1 cellular context compared by ENCODE assay signal in the genomic region with DNA sequence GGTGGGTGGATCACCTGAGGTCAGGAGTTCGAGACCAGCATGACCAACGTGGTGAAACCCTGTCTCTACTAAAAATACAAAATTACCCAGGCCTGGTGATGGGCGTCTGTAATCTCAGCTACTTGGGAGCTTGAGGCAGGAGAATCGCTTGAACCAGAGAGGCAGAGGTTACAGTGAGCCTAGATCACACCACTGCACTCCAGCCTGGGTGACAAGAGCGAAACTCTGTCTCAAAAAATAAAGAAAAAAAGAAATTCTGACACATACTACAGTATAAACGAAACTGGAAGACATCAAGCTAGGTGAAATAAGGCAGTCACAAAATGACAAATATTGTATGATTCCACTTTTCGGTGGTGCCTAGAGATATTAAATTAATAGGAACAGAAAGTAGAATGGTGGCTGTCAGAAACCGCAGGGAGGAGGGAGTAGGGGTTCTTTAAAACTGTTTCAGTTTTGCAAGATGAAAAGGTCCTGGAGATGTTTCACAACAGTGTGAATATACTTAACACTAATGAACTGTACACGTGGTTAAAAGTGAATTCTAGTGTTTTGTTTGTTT.
TF ChIP-seq lines count a peak whose summit lies in the region.

No MANE protein-coding gene starts in this region.

TF ChIP-seq in GM23338, 12 proteins besides CTCF, POLR2A, EP300 and RAD21 (continued from another document):
- TF ChIP-seq, protein P1, sequence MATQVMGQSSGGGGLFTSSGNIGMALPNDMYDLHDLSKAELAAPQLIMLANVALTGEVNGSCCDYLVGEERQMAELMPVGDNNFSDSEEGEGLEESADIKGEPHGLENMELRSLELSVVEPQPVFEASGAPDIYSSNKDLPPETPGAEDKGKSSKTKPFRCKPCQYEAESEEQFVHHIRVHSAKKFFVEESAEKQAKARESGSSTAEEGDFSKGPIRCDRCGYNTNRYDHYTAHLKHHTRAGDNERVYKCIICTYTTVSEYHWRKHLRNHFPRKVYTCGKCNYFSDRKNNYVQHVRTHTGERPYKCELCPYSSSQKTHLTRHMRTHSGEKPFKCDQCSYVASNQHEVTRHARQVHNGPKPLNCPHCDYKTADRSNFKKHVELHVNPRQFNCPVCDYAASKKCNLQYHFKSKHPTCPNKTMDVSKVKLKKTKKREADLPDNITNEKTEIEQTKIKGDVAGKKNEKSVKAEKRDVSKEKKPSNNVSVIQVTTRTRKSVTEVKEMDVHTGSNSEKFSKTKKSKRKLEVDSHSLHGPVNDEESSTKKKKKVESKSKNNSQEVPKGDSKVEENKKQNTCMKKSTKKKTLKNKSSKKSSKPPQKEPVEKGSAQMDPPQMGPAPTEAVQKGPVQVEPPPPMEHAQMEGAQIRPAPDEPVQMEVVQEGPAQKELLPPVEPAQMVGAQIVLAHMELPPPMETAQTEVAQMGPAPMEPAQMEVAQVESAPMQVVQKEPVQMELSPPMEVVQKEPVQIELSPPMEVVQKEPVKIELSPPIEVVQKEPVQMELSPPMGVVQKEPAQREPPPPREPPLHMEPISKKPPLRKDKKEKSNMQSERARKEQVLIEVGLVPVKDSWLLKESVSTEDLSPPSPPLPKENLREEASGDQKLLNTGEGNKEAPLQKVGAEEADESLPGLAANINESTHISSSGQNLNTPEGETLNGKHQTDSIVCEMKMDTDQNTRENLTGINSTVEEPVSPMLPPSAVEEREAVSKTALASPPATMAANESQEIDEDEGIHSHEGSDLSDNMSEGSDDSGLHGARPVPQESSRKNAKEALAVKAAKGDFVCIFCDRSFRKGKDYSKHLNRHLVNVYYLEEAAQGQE (IDR thresholded peaks at IDR 0.05; ENCODE audit: unreplicated experiment), result no peak
- TF ChIP-seq STAT1 (IDR thresholded peaks at IDR 0.05; ENCODE audit: unreplicated experiment) (no peak), ZNF114 (CRISPR knock-in tag; IDR thresholded peaks at IDR 0.05) (no peak), EZH2 (IDR thresholded peaks at IDR 0.05; ENCODE audit: low read depth, unreplicated experiment) (no peak), ZNF331 (CRISPR knock-in tag; IDR thresholded peaks at IDR 0.05; ENCODE audit: low read depth) (no peak), JUNB (IDR thresholded peaks at IDR 0.05; ENCODE audit: unreplicated experiment) (no peak)
- TF ChIP-seq, protein P2, sequence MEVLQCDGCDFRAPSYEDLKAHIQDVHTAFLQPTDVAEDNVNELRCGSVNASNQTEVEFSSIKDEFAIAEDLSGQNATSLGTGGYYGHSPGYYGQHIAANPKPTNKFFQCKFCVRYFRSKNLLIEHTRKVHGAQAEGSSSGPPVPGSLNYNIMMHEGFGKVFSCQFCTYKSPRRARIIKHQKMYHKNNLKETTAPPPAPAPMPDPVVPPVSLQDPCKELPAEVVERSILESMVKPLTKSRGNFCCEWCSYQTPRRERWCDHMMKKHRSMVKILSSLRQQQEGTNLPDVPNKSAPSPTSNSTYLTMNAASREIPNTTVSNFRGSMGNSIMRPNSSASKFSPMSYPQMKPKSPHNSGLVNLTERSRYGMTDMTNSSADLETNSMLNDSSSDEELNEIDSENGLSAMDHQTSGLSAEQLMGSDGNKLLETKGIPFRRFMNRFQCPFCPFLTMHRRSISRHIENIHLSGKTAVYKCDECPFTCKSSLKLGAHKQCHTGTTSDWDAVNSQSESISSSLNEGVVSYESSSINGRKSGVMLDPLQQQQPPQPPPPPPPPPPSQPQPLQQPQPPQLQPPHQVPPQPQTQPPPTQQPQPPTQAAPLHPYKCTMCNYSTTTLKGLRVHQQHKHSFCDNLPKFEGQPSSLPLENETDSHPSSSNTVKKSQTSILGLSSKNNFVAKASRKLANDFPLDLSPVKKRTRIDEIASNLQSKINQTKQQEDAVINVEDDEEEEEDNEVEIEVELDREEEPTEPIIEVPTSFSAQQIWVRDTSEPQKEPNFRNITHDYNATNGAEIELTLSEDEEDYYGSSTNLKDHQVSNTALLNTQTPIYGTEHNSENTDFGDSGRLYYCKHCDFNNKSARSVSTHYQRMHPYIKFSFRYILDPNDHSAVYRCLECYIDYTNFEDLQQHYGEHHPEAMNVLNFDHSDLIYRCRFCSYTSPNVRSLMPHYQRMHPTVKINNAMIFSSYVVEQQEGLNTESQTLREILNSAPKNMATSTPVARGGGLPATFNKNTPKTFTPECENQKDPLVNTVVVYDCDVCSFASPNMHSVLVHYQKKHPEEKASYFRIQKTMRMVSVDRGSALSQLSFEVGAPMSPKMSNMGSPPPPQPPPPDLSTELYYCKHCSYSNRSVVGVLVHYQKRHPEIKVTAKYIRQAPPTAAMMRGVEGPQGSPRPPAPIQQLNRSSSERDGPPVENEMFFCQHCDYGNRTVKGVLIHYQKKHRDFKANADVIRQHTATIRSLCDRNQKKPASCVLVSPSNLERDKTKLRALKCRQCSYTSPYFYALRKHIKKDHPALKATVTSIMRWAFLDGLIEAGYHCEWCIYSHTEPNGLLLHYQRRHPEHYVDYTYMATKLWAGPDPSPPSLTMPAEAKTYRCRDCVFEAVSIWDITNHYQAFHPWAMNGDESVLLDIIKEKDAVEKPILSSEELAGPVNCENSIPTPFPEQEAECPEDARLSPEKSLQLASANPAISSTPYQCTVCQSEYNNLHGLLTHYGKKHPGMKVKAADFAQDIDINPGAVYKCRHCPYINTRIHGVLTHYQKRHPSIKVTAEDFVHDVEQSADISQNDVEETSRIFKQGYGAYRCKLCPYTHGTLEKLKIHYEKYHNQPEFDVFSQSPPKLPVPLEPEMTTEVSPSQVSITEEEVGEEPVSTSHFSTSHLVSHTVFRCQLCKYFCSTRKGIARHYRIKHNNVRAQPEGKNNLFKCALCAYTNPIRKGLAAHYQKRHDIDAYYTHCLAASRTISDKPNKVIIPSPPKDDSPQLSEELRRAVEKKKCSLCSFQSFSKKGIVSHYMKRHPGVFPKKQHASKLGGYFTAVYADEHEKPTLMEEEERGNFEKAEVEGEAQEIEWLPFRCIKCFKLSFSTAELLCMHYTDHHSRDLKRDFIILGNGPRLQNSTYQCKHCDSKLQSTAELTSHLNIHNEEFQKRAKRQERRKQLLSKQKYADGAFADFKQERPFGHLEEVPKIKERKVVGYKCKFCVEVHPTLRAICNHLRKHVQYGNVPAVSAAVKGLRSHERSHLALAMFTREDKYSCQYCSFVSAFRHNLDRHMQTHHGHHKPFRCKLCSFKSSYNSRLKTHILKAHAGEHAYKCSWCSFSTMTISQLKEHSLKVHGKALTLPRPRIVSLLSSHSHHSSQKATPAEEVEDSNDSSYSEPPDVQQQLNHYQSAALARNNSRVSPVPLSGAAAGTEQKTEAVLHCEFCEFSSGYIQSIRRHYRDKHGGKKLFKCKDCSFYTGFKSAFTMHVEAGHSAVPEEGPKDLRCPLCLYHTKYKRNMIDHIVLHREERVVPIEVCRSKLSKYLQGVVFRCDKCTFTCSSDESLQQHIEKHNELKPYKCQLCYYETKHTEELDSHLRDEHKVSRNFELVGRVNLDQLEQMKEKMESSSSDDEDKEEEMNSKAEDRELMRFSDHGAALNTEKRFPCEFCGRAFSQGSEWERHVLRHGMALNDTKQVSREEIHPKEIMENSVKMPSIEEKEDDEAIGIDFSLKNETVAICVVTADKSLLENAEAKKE (CRISPR knock-in tag; IDR thresholded peaks at IDR 0.05), result no peak
- TF ChIP-seq, protein P3, sequence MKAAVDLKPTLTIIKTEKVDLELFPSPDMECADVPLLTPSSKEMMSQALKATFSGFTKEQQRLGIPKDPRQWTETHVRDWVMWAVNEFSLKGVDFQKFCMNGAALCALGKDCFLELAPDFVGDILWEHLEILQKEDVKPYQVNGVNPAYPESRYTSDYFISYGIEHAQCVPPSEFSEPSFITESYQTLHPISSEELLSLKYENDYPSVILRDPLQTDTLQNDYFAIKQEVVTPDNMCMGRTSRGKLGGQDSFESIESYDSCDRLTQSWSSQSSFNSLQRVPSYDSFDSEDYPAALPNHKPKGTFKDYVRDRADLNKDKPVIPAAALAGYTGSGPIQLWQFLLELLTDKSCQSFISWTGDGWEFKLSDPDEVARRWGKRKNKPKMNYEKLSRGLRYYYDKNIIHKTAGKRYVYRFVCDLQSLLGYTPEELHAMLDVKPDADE (IDR thresholded peaks at IDR 0.05), result no peak
